8 cellular contexts compared by ENCODE assay signal in the genomic region with DNA sequence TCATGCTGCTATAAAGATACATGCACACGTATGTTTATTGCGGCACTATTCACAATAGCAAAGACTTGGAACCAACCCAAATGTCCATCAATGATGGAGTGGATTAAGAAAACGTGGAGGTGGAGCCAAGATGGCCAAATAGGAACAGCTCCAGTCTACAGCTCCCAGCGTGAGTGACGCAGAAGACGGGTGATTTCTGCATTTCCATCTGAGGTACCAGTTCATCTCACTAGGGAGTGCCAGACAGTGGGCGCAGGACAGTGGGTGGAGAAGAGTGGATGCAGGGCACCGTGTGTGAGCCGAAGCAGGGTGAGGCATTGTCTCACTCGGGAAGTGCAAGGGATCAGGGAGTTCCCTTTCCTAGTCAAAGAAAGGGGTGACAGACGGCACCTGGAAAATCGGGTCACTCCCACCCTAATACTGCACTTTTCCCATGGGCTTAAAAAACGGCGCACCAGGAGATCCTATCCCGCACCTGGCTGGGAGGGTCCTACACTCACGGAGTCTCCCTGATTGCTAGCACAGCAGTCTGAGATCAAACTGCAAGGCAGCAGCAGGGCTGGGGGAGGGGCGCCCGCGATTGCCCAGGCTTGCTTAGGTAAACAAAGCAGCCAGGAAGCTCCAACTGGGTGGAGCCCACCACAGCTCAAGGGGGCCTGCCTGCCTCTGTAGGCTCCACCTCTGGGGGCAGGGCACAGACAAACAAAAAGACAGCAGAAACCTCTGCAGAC.
A peak's percentile ranks its signal among the peaks of the same experiment; 100 is the strongest.
DNase-seq lines count a peak whose midpoint lies in the region; ATAC-seq, FAIRE-seq and TF ChIP-seq lines count a peak whose summit lies in the region.
"Not testable (repeated sequence)": the region's sequence is repeated elsewhere in the genome, so short reads cannot be mapped to it uniquely, and the experiment has no call there.

No MANE protein-coding gene starts in this region.

- H3K4me1 Mint-ChIP-seq in GM23338, endodermal cell: not testable (repeated sequence)

- H3K27me3 ChIP-seq in GM23338 (ENCODE audit: insufficient read depth); endodermal cell (ENCODE audit: control insufficient read depth, insufficient read depth, low read length, poor library complexity, severe bottlenecking); HepG2 (ENCODE audit: control insufficient read depth in 1 of 2, insufficient read depth in 2 of 2, low read length in 2 of 2); trophoblast cell (ENCODE audit: insufficient read depth, low read length): not testable (repeated sequence)

- H3K9ac ChIP-seq in endodermal cell (ENCODE audit: extremely low read depth, low read length, poor library complexity, severe bottlenecking); HepG2 (ENCODE audit: insufficient read depth, low read depth, low read length); trophoblast cell (ENCODE audit: low read length): not testable (repeated sequence)

- not testable (repeated sequence) for H3K79me1 ChIP-seq in trophoblast cell (ENCODE audit: low read length)

- FAIRE-seq in HepG2 (lab: Jason Lieb, UNC) = not testable (repeated sequence)

- peak overlapping the region; percentile 60; the same call in 1 of the 2 replicates for H3K4me2 ChIP-seq in GM23338
- H3K4me2 ChIP-seq in HepG2 (ENCODE audit: low read depth, low read length); trophoblast cell (ENCODE audit: low read length): not testable (repeated sequence)

- not testable (repeated sequence) for H4K20me1 ChIP-seq in GM23338 (replicated peaks; ENCODE audit: insufficient read depth); HepG2 (ENCODE audit: insufficient read depth, low read length)

- not testable (repeated sequence) for H2AFZ ChIP-seq in GM23338; HepG2 (ENCODE audit: low read length); trophoblast cell (ENCODE audit: insufficient read depth, low read length, poor library complexity)

- CTCF ChIA-PET in HepG2 (lab: Yijun Ruan, JAX; ENCODE audit: low intra/inter-chr PET ratio, low total read pairs) = not testable (repeated sequence)

- H3K9me3 Mint-ChIP-seq in GM23338 (peaks cover 40% of the 10 kb centered on the region), endodermal cell (peaks cover 53% of the 10 kb centered on the region)

- not testable (repeated sequence) for H2BK5ac ChIP-seq in trophoblast cell (ENCODE audit: low read depth, low read length, poor library complexity)

- not testable (repeated sequence) for H2BK120ac ChIP-seq in trophoblast cell (ENCODE audit: insufficient read depth, low read length, poor library complexity)

- not testable (repeated sequence) for TF ChIP-seq RAD21 in HepG2 (CRISPR knock-in tag; IDR thresholded peaks at IDR 0.05)

- H3K27me3 Mint-ChIP-seq in GM23338 (ENCODE audit: insufficient read depth, low read depth, poor library complexity); endodermal cell (ENCODE audit: insufficient read depth): not testable (repeated sequence)

- not testable (repeated sequence) for H3K4me1 ChIP-seq in GM23338 (ENCODE audit: insufficient read depth); endodermal cell (ENCODE audit: control insufficient read depth, insufficient read depth, low read length); trophoblast cell (ENCODE audit: control insufficient read depth in 1 of 2, insufficient read depth in 2 of 2, low read length in 2 of 2)
- peaks cover 11% of the 10 kb centered on the region for H3K4me1 ChIP-seq in HepG2 (ENCODE audit: insufficient read depth, low read length)

- DNase-seq in GM23338 (ENCODE audit: low spot score) (peak; percentile 62), NCI-H2171 treated with DMSO at 0.1 percent for 48 hours (lab: John Stamatoyannopoulos, UW) (peak; percentile 70), NCI-H748 (lab: John Stamatoyannopoulos, UW; ENCODE audit: unreplicated experiment) (peak; percentile 90), SHP77 treated with DMSO at 0.1 percent for 48 hours (lab: John Stamatoyannopoulos, UW) (peak; percentile 41), endodermal cell (peak; percentile 73)
- DNase-seq in Jurkat, Clone E6-1 (ENCODE audit: low read depth, low spot score) = peak; percentile 18
- not testable (repeated sequence) for DNase-seq in HepG2 (ENCODE audit: low spot score); trophoblast cell

- not testable (repeated sequence) for BruUV-seq in HepG2 (replicated peaks; lab: Mats Ljungman, UMichigan)

- H3K9me3 ChIP-seq in endodermal cell (ENCODE audit: control insufficient read depth, low read length); HepG2 (ENCODE audit: low read length); trophoblast cell (ENCODE audit: insufficient read depth, low read depth, low read length): not testable (repeated sequence)

- TF ChIP-seq CTCF in GM23338 (conservative IDR thresholded peaks at IDR 0.05; ENCODE audit: low read depth in 2 of 2); endodermal cell (conservative IDR thresholded peaks at IDR 0.05); HepG2 (CRISPR knock-in tag; IDR thresholded peaks at IDR 0.05): not testable (repeated sequence)

- TF ChIP-seq POLR2A in HepG2 (IDR thresholded peaks at IDR 0.05; ENCODE audit: insufficient read depth in 1 of 2, low read depth in 2 of 2, low read length in 2 of 2) = not testable (repeated sequence)

- POLR2A ChIA-PET in HepG2 (lab: Yijun Ruan, JAX) = interaction anchor here (1.1 kb wide), 1 partner anchor 10 kb away, joined by 3 read pairs; no protein-coding TSS in a partner anchor

- 80 to 82% methylated on average over 5 to 19 of the region's 19 CpGs for WGBS in endodermal cell (ENCODE audit: insufficient coverage in 1 of 2, insufficient read length in 1 of 2), 2 experiments
- WGBS in HepG2 (ENCODE audit: low lambda C conversion rate) = 80% methylated on average over 19 of the region's 19 CpGs
- WGBS in trophoblast cell (ENCODE audit: extremely low coverage, insufficient coverage, insufficient read length) = no CpG with 5 or more reads among the region's 19 CpGs

- H4K8ac ChIP-seq in trophoblast cell (ENCODE audit: low read depth, low read length) = peak overlapping the region; percentile 13

- not testable (repeated sequence) for H4K91ac ChIP-seq in trophoblast cell (ENCODE audit: low read depth, low read length)

- H3K79me2 ChIP-seq in GM23338 (replicated peaks; ENCODE audit: insufficient read depth) = peaks cover 21% of the 10 kb centered on the region
- H3K79me2 ChIP-seq in HepG2 (ENCODE audit: insufficient read depth, low read length); trophoblast cell (ENCODE audit: control insufficient read depth, insufficient read depth, low read length, poor library complexity): not testable (repeated sequence)

- not testable (repeated sequence) for H3K27ac ChIP-seq in GM23338 (ENCODE audit: low read depth); endodermal cell (ENCODE audit: low read depth, low read length); HepG2 (ENCODE audit: extremely low read length, insufficient read depth, low read length); trophoblast cell (ENCODE audit: low read depth, low read length)

- not testable (repeated sequence) for H3F3A ChIP-seq in GM23338 (replicated peaks; ENCODE audit: low read depth)

- not testable (repeated sequence) for TF ChIP-seq EP300 in HepG2 (IDR thresholded peaks at IDR 0.05; ENCODE audit: low read depth in 2 of 2, low read length in 2 of 2); HepG2 (CRISPR knock-in tag; IDR thresholded peaks at IDR 0.05; ENCODE audit: borderline replicate concordance)

- in situ Hi-C loops in HepG2 (cut with HindIII; ENCODE audit: extremely low pct_ligation_motif_present, low pct_unique_long_range_greater_than_20kb) = not testable (repeated sequence)

- H3K4me3 Mint-ChIP-seq in GM23338 = not testable (repeated sequence)
- H3K4me3 Mint-ChIP-seq in endodermal cell = peak overlapping the region; percentile 33

- H3K23ac ChIP-seq in trophoblast cell (ENCODE audit: low read length) = not testable (repeated sequence)

- not testable (repeated sequence) for H2BK12ac ChIP-seq in trophoblast cell (ENCODE audit: low read length)

- not testable (repeated sequence) for H3K4ac ChIP-seq in trophoblast cell (ENCODE audit: low read depth, low read length)

- not testable (repeated sequence) for H3K18ac ChIP-seq in trophoblast cell (ENCODE audit: low read length)

- not testable (repeated sequence) for H3K36me3 ChIP-seq in GM23338 (ENCODE audit: insufficient read depth); endodermal cell (ENCODE audit: control insufficient read depth, insufficient read depth, low read length); HepG2 (replicated peaks in 1 of 2; ENCODE audit: control insufficient read depth in 1 of 2, insufficient read depth in 2 of 2, low read length in 2 of 2); trophoblast cell (ENCODE audit: control insufficient read depth in 1 of 2, insufficient read depth in 2 of 2, low read length in 2 of 2)

- H2AK5ac ChIP-seq in trophoblast cell (ENCODE audit: low read length) = not testable (repeated sequence)

- intact Hi-C loops in HepG2 (cut with micrococcal nuclease; ENCODE audit: unreplicated experiment) = not testable (repeated sequence)

- not testable (repeated sequence) for H3K14ac ChIP-seq in trophoblast cell (ENCODE audit: low read length)

- H3K9me2 ChIP-seq in GM23338 (ENCODE audit: insufficient read depth) = not testable (repeated sequence)

- H3K36me3 Mint-ChIP-seq in GM23338 (ENCODE audit: low read depth) = peaks cover 34% of the 10 kb centered on the region; the same call in 2 of the 3 replicates
- H3K36me3 Mint-ChIP-seq in endodermal cell (ENCODE audit: low read depth) = peaks cover 20% of the 10 kb centered on the region

- not testable (repeated sequence) for H4K12ac ChIP-seq in trophoblast cell (ENCODE audit: low read depth, low read length)

- H3K27ac Mint-ChIP-seq in GM23338, endodermal cell: not testable (repeated sequence)

- ATAC-seq in GM23338, HepG2: not testable (repeated sequence)

- peak overlapping the region; percentile 41; the same call in 1 of the 2 replicates for H3K4me3 ChIP-seq in GM23338
- H3K4me3 ChIP-seq in Jurkat, Clone E6-1 (ENCODE audit: low read length); endodermal cell (ENCODE audit: low read length); HepG2 (replicated peaks in 1 of 3; ENCODE audit: insufficient read depth in 1 of 3, low read depth in 2 of 3, low read length in 3 of 3); trophoblast cell (ENCODE audit: low read depth, low read length): not testable (repeated sequence)

TF ChIP-seq in HepG2, 621 proteins besides CTCF, POLR2A, EP300 and RAD21 (continues in another document):
- not testable (repeated sequence) for TF ChIP-seq FOXA1 (IDR thresholded peaks at IDR 0.05)
- TF ChIP-seq FOXA1 (CRISPR knock-in tag; IDR thresholded peaks at IDR 0.05) = peak; percentile 67
